In genomic region chr11:46343520-46343919, GRCh38 we compare ENCODE assay signal across 1 cellular context.
TF ChIP-seq lines count a peak whose summit lies in the region.

No MANE protein-coding gene starts in this region.

TF ChIP-seq in K562, 482 proteins besides CTCF, POLR2A, EP300 and RAD21:
- TF ChIP-seq CBFA2T3 (IDR thresholded peaks at IDR 0.05), result no peak
- TF ChIP-seq, protein P1, sequence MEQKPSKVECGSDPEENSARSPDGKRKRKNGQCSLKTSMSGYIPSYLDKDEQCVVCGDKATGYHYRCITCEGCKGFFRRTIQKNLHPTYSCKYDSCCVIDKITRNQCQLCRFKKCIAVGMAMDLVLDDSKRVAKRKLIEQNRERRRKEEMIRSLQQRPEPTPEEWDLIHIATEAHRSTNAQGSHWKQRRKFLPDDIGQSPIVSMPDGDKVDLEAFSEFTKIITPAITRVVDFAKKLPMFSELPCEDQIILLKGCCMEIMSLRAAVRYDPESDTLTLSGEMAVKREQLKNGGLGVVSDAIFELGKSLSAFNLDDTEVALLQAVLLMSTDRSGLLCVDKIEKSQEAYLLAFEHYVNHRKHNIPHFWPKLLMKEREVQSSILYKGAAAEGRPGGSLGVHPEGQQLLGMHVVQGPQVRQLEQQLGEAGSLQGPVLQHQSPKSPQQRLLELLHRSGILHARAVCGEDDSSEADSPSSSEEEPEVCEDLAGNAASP (IDR thresholded peaks at IDR 0.05), result no peak
- TF ChIP-seq ZFP36 (IDR thresholded peaks at IDR 0.05; ENCODE audit: low read depth, low read length, partially characterized antibody), result peak; percentile 31
- TF ChIP-seq RAD51 (IDR thresholded peaks at IDR 0.05; ENCODE audit: borderline replicate concordance, low read depth), result no peak
